15 cellular contexts compared by ENCODE assay signal in the genomic region with DNA sequence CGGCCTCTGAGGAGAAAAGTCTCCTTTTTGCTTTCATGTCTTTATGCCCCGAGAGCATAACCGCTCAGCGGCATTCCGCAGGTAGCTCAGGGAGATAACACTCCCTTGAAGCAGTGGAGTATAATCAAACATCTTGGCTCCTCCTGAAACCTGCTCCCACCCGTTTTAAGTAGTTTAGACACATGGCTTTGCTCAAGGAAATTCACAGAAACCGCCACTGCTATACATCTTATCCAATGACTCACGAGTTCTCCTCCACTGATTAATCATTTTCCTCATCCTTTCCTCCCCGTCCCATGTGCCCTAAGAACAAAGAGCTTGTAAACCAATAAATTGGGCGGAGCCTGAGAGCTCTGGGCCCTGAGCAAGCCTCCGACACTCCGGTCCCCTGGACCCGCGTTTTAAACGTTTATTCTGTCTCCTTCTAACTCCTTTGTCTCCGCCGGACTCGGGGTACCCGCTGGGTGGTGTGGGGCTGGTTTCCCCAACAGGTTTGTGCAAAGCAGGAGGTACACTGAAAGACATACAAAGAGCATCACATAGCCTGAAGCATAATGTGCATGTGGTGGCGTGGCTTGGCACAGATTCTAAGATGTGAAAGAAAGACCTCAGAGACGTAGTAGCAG.
DNase-seq lines count a peak whose midpoint lies in the region; TF ChIP-seq lines count a peak whose summit lies in the region.
"Had no signal": no experiment of that assay in that cellular context is flagged by ENCODE, and none has a peak within 500 bp of the region (broad histone marks: within the 10 kb centered on the region; RNA-seq: fewer than 3 reads in every experiment).

No MANE protein-coding gene starts in this region.

- H4K20me1 ChIP-seq in GM23248 (ENCODE audit: insufficient read depth), result no peaks in the 10 kb centered on the region

- DNase-seq in A172 (ENCODE audit: low spot score) (peak; percentile 50), ELF-1 (ENCODE audit: low read depth, low spot score) (peak; percentile 7), NCI-H226 (peak; percentile 85), fibroblast of mammary gland (ENCODE audit: low read depth) (peak; percentile 16), middle frontal gyrus (ENCODE audit: extremely low spot score, low spot score) (no peak), ecto neural progenitor cell (ENCODE audit: low spot score) (no peak), GM23248 (no peak)
- no peak for DNase-seq in activated CD8-positive, alpha-beta memory T cell treated with anti-CD3 and anti-CD28 coated beads, Interleukin-2, amount 50 U/mL, for 48 hours
- DNase-seq: C1 segment of cervical spinal cord, NCI-H1105 treated with DMSO at 0.1 percent for 48 hours, NCI-H1694 treated with DMSO at 0.1 percent for 48 hours, NCI-H2107, NCI-H345, NCI-H526, SHP77 treated with DMSO at 0.1 percent for 48 hours had no signal

- H3F3A ChIP-seq in GM23248 (ENCODE audit: insufficient read depth), result no peaks in the 10 kb centered on the region

- no peaks in the 10 kb centered on the region for H3K9me2 ChIP-seq in GM23248 (ENCODE audit: insufficient read depth)

- no peaks in the 10 kb centered on the region for H3K36me3 ChIP-seq in GM23248 (ENCODE audit: low read depth)

- H3K79me2 ChIP-seq in GM23248 (ENCODE audit: insufficient read depth), result no peaks in the 10 kb centered on the region

- no peaks in the 10 kb centered on the region for H3K27me3 ChIP-seq in GM23248 (replicated peaks; ENCODE audit: insufficient read depth)

- no peak overlapping the region for H3K4me2 ChIP-seq in GM23248 (ENCODE audit: unreplicated experiment)

- 29 to 37% methylated on average over 20 to 21 of the region's 21 CpGs for WGBS in GM23248 (ENCODE audit: low coverage in 1 of 2, low lambda C conversion rate in 2 of 2, missing lambda C conversion rate in 2 of 2), 2 experiments

- H2AFZ ChIP-seq in GM23248, result no peak overlapping the region

- no peak overlapping the region for H3K27ac ChIP-seq in GM23248

- no peak for TF ChIP-seq CTCF in fibroblast of mammary gland (conservative IDR thresholded peaks at IDR 0.05; ENCODE audit: control insufficient read depth, insufficient read depth, low read depth, low read length)

- H3K9ac ChIP-seq in GM23248, result no peak overlapping the region

- H3K9me3 ChIP-seq in GM23248 (ENCODE audit: low read depth), result no peaks in the 10 kb centered on the region

- H3K4me3 ChIP-seq in fibroblast of mammary gland (ENCODE audit: control insufficient read depth, low read depth, low read length) (no peak overlapping the region), GM23248 (no peak overlapping the region)

- H3K4me1 ChIP-seq in GM23248 (ENCODE audit: insufficient read depth), result no peaks in the 10 kb centered on the region

- in situ Hi-C loops in GM23248 (cut with MboI), result no loop called here

Comparison
In these comparisons a context has a peak if more than half of its experiments do, and no peak if none do; other contexts are left out.
1. DNase-seq: peak in A172 (single experiment), ELF-1 (single experiment), NCI-H226 (single experiment) and fibroblast of mammary gland (single experiment); none in middle frontal gyrus (single experiment), activated CD8-positive, alpha-beta memory T cell treated with anti-CD3 and anti-CD28 coated beads, Interleukin-2, amount 50 U/mL, for 48 hours (single experiment), ecto neural progenitor cell (single experiment) and GM23248 (single experiment).